Comparison of ENCODE assay signal across 8 cellular contexts in genomic region chr10:72625276-72625607, GRCh38. TPM values are rescaled to one million over a fixed set of nuclear protein-coding genes. Genes with fewer than 3 reads are reported as not detected.
DNase-seq lines count a peak whose midpoint lies in the region; ATAC-seq and TF ChIP-seq lines count a peak whose summit lies in the region.

No MANE protein-coding gene starts in this region.

- H3K27ac Mint-ChIP-seq in chondrocyte (ENCODE audit: unreplicated experiment) = peak overlapping the region; percentile 100

- H3K4me3 Mint-ChIP-seq in chondrocyte (ENCODE audit: unreplicated experiment) = peak overlapping the region; percentile 99

- H3K79me2 ChIP-seq in Karpas-422 (ENCODE audit: low read length) = peaks cover 45% of the 10 kb centered on the region

- peak overlapping the region; percentile 87 for H3K9ac ChIP-seq in Karpas-422 (ENCODE audit: low read length)

- peaks cover 15% of the 10 kb centered on the region for H3K4me1 Mint-ChIP-seq in chondrocyte (ENCODE audit: low read depth)

- H3K4me2 ChIP-seq in Karpas-422 (ENCODE audit: low read depth, low read length, poor library complexity, severe bottlenecking) = peak overlapping the region; percentile 92

- H3K9me3 Mint-ChIP-seq in chondrocyte (ENCODE audit: low read depth) = no peaks in the 10 kb centered on the region

- no peak for ATAC-seq in GM19463 (IDR thresholded peaks at IDR 0.05; ENCODE audit: unreplicated experiment)
- ATAC-seq in HG02870 (IDR thresholded peaks at IDR 0.05; ENCODE audit: unreplicated experiment) = no peak
- no peak for ATAC-seq in GM18858 (IDR thresholded peaks at IDR 0.05; ENCODE audit: unreplicated experiment)

- peak overlapping the region; percentile 98 for H3K4me3 ChIP-seq in AG10803 (ENCODE audit: low read length)
- H3K4me3 ChIP-seq in Karpas-422 (ENCODE audit: low read length) = peak overlapping the region; percentile 94
- H3K4me3 ChIP-seq in muscle layer of duodenum (ENCODE audit: low read depth in 1 of 2, low read length in 2 of 2) = peak overlapping the region; percentile 81 to 97

- no peaks in the 10 kb centered on the region for H3K27me3 Mint-ChIP-seq in chondrocyte (ENCODE audit: low read depth)

- H3K27ac ChIP-seq in Karpas-422 (ENCODE audit: low read length) = no peak overlapping the region
- peak overlapping the region; percentile 95 for H3K27ac ChIP-seq in muscle layer of duodenum (ENCODE audit: low read length)

- H3K36me3 ChIP-seq in Karpas-422 (ENCODE audit: insufficient read depth, low read length) = no peaks in the 10 kb centered on the region
- H3K36me3 ChIP-seq in muscle layer of duodenum (ENCODE audit: control insufficient read depth in 1 of 2, insufficient read depth in 2 of 2, low read length in 2 of 2) = no peaks in the 10 kb centered on the region

- no peak for TF ChIP-seq CTCF in AG10803 (conservative IDR thresholded peaks at IDR 0.05; ENCODE audit: low read length)
- TF ChIP-seq CTCF in chondrocyte (IDR thresholded peaks at IDR 0.05) = peak; percentile 16

- DNase-seq in AG10803 (ENCODE audit: low read depth) = no peak
- DNase-seq in Karpas-422 = no peak
- no peak for DNase-seq in chondrocyte (ENCODE audit: low spot score)
- no peak for DNase-seq in NCI-H226

- H2AFZ ChIP-seq in Karpas-422 (ENCODE audit: low read length) = peak overlapping the region; percentile 92

- H3K36me3 Mint-ChIP-seq in chondrocyte (ENCODE audit: low read depth) = peaks cover 2% of the 10 kb centered on the region

- H3K4me1 ChIP-seq in Karpas-422 (ENCODE audit: low read length) (peaks cover 19% of the 10 kb centered on the region), muscle layer of duodenum (ENCODE audit: control insufficient read depth in 1 of 2, insufficient read depth in 2 of 2, low read length in 2 of 2) (peaks cover 7 to 8% of the 10 kb centered on the region in 2 donors)

- H3K9me3 ChIP-seq in Karpas-422 (ENCODE audit: low read length) (no peaks in the 10 kb centered on the region), muscle layer of duodenum (ENCODE audit: control insufficient read depth in 1 of 2, low read length in 2 of 2) (no peaks in the 10 kb centered on the region)

- no peaks in the 10 kb centered on the region for H4K20me1 ChIP-seq in Karpas-422 (ENCODE audit: insufficient read depth, low read depth, low read length)

- H3K27me3 ChIP-seq in Karpas-422 (ENCODE audit: low read length) (no peaks in the 10 kb centered on the region), muscle layer of duodenum (ENCODE audit: low read depth, low read length) (no peaks in the 10 kb centered on the region)

- H3K9me2 ChIP-seq in Karpas-422 (replicated peaks; ENCODE audit: insufficient read depth, low read length) = no peaks in the 10 kb centered on the region

RNA-seq across cellular contexts. Expression of gene MICU1, which starts 0.6 kb away (rescaled TPM):
- total RNA-seq in Karpas-422 (2014; rRNA removed; shearing (Covaris generic); ENCODE audit: low replicate concordance) = 27.1 and 40.3 TPM in 2 replicates
- 42.1 to 48.0 TPM (median 42.7 TPM) in 3 replicates for total RNA-seq in chondrocyte
